In the genomic region with DNA sequence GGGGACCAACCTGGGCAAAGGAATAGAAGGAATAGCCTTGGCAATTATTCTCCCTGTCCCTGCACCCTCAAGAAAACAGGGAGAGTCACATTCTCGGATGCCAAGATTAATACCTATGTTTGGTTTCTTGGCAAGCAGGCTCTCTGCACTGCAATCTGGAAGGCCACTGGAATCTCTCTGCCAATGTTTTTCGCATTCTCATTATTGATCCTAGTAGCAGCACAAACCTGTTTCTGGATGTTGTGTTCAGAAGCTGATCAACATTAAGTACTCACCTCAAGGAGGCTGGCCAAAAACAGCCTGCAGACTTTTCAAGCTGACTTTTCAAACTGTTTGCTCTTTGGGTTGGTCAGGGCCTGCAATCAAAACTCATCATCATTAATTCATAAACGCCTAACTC, we compare ENCODE assay signal across 17 cellular contexts.
DNase-seq lines count a peak whose midpoint lies in the region; TF ChIP-seq lines count a peak whose summit lies in the region.
"Had no signal": no experiment of that assay in that cellular context is flagged by ENCODE, and none has a peak within 500 bp of the region (broad histone marks: within the 10 kb centered on the region; RNA-seq: fewer than 3 reads in every experiment).

No MANE protein-coding gene starts in this region.

- peak overlapping the region; percentile 66 for H3K27ac Mint-ChIP-seq in HFFc6
- H3K27ac Mint-ChIP-seq: CD4-positive, alpha-beta T cell had no signal

- no peaks in the 10 kb centered on the region for H3K9me3 ChIP-seq in esophagus muscularis mucosa
- no peaks in the 10 kb centered on the region for H3K9me3 ChIP-seq in stomach
- H3K9me3 ChIP-seq: BE2C, Caco-2 had no signal

- H3K36me3 Mint-ChIP-seq in HFFc6 (ENCODE audit: low read depth), result no peaks in the 10 kb centered on the region

- TF ChIP-seq POLR2A in esophagus muscularis mucosa (IDR thresholded peaks at IDR 0.05; ENCODE audit: low read depth) (no peak), stomach (IDR thresholded peaks at IDR 0.05) (no peak)

- H3K27ac ChIP-seq in angular gyrus (ENCODE audit: low read depth, low read length), result peak overlapping the region; percentile 1
- H3K27ac ChIP-seq in esophagus muscularis mucosa (replicated peaks in 1 of 4), result peak overlapping the region in 1 of 4 donors; percentile 70
- H3K27ac ChIP-seq in stomach, result peak overlapping the region in 2 of 5 donors; percentile 32 to 38

- H3K4me3 Mint-ChIP-seq in HFFc6, result no peak overlapping the region
- H3K4me3 Mint-ChIP-seq: CD4-positive, alpha-beta T cell had no signal

- TF ChIP-seq EP300 in esophagus muscularis mucosa (IDR thresholded peaks at IDR 0.05) (no peak), stomach (IDR thresholded peaks at IDR 0.05) (no peak)

- intact Hi-C loops in esophagus muscularis mucosa (cut with DNase I) (loop anchor here (2.0 to 10.0 kb wide), 3 partner anchors 58 to 155 kb away; no protein-coding TSS in a partner anchor), stomach (cut with DNase I; ENCODE audit: low total_unique reads) (loop anchor here (10.0 kb wide), 1 partner anchor 125 kb away; no protein-coding TSS in a partner anchor)

- no peaks in the 10 kb centered on the region for H3K36me3 ChIP-seq in esophagus muscularis mucosa
- H3K36me3 ChIP-seq in stomach, result no peaks in the 10 kb centered on the region
- H3K36me3 ChIP-seq: BE2C had no signal

- TF ChIP-seq CTCF in HFFc6 (IDR thresholded peaks at IDR 0.05), result no peak
- no peak for TF ChIP-seq CTCF in esophagus muscularis mucosa (IDR thresholded peaks at IDR 0.05)
- TF ChIP-seq CTCF in stomach (IDR thresholded peaks at IDR 0.05), result no peak

- H3K27me3 ChIP-seq in esophagus muscularis mucosa (no peaks in the 10 kb centered on the region), stomach (no peaks in the 10 kb centered on the region)
- H3K27me3 ChIP-seq: BE2C had no signal

- H3K27me3 Mint-ChIP-seq in HFFc6 (ENCODE audit: insufficient read depth), result no peaks in the 10 kb centered on the region
- H3K27me3 Mint-ChIP-seq: CD4-positive, alpha-beta T cell had no signal

- peaks cover 51% of the 10 kb centered on the region for H3K4me1 Mint-ChIP-seq in HFFc6 (ENCODE audit: low read depth)

- DNase-seq in HFFc6 (no peak), esophagus muscularis mucosa (ENCODE audit: extremely low spot score) (peak; percentile 42), stomach (peak; percentile 48), cortex of kidney (lab: John Stamatoyannopoulos, UW) (no peak), NCI-H2081 (lab: John Stamatoyannopoulos, UW) (no peak), NCI-H187 (lab: John Stamatoyannopoulos, UW) (no peak)
- DNase-seq in NK-92 treated with Interleukin-12 subunit alpha and Interleukin-12 subunit beta, amount 100 ng/mL, for 24 hours (lab: John Stamatoyannopoulos, UW), result no peak
- DNase-seq: BE2C; Caco-2; CD4-positive, alpha-beta T cell; GF-D8; H7; KG1; NCI-H1417 treated with DMSO at 0.1 percent for 48 hours; NCI-H1930; NCI-H2171 treated with DMSO at 0.1 percent for 48 hours had no signal

- H3K4me1 ChIP-seq in esophagus muscularis mucosa (peaks cover 9 to 58% (median 50%) of the 10 kb centered on the region in 4 donors), stomach (peaks cover 20 to 46% (median 28%) of the 10 kb centered on the region in 4 donors)
- H3K4me1 ChIP-seq: BE2C, Caco-2 had no signal

- no peak overlapping the region for H3K4me3 ChIP-seq in esophagus muscularis mucosa
- H3K4me3 ChIP-seq in stomach, result no peak overlapping the region

- no peaks in the 10 kb centered on the region for H3K9me3 Mint-ChIP-seq in HFFc6
- H3K9me3 Mint-ChIP-seq: CD4-positive, alpha-beta T cell had no signal

- 89% methylated on average over 3 of the region's 3 CpGs for WGBS in esophagus muscularis mucosa
- 30 to 57% (median 43%) methylated on average over 3 of the region's 3 CpGs for WGBS in stomach, 5 donors

Comparison
In these comparisons a context has a peak if more than half of its experiments do, and no peak if none do; other contexts are left out.
1. DNase-seq: peak in esophagus muscularis mucosa (single experiment) and stomach (single experiment); none in HFFc6 (single experiment), cortex of kidney (single experiment), NK-92 treated with Interleukin-12 subunit alpha and Interleukin-12 subunit beta, amount 100 ng/mL, for 24 hours (single experiment), NCI-H2081 (0 of 2) and NCI-H187 (0 of 2).